8 cellular contexts compared by ENCODE assay signal in genomic region chr15:39969871-39970270, GRCh38. TPM values are rescaled to one million over a fixed set of nuclear protein-coding genes. Genes with fewer than 3 reads are reported as not detected.
DNase-seq lines count a peak whose midpoint lies in the region; ATAC-seq, FAIRE-seq and TF ChIP-seq lines count a peak whose summit lies in the region.

No MANE protein-coding gene starts in this region.

- H3K36me3 Mint-ChIP-seq in astrocyte (ENCODE audit: low read depth, unreplicated experiment) (peaks cover 26% of the 10 kb centered on the region), endothelial cell (ENCODE audit: low read depth, unreplicated experiment) (peaks cover 11% of the 10 kb centered on the region), T-cell (peaks cover 58% of the 10 kb centered on the region)

- peak overlapping the region; percentile 49 for H3K4me2 ChIP-seq in GM23248 (ENCODE audit: unreplicated experiment)
- H3K4me2 ChIP-seq in astrocyte (ENCODE audit: low read length) = no peak overlapping the region

- TF ChIP-seq CTCF in astrocyte (IDR thresholded peaks at IDR 0.05; ENCODE audit: insufficient read depth, low read depth, low read length) (no peak), kidney epithelial cell (IDR thresholded peaks at IDR 0.05; ENCODE audit: insufficient read depth, low read length, poor library complexity, severe bottlenecking) (no peak), endothelial cell (IDR thresholded peaks at IDR 0.05; ENCODE audit: unreplicated experiment) (no peak)

- 7 to 20% methylated on average over 2 of the region's 2 CpGs for WGBS in GM23248 (ENCODE audit: low coverage in 1 of 2, low lambda C conversion rate in 2 of 2, missing lambda C conversion rate in 2 of 2), 2 experiments

- no peaks in the 10 kb centered on the region for H3K27me3 ChIP-seq in GM23248 (replicated peaks; ENCODE audit: insufficient read depth)
- no peaks in the 10 kb centered on the region for H3K27me3 ChIP-seq in astrocyte (ENCODE audit: insufficient read depth, low read length)
- no peaks in the 10 kb centered on the region for H3K27me3 ChIP-seq in kidney epithelial cell (ENCODE audit: control insufficient read depth, insufficient read depth, low read length)

- H3K27me3 Mint-ChIP-seq in astrocyte (ENCODE audit: low read depth, unreplicated experiment) (no peaks in the 10 kb centered on the region), endothelial cell (ENCODE audit: unreplicated experiment) (peaks cover 2% of the 10 kb centered on the region), T-cell (no peaks in the 10 kb centered on the region)

- peaks cover 8% of the 10 kb centered on the region for H3K4me1 Mint-ChIP-seq in astrocyte (ENCODE audit: low read depth, unreplicated experiment)
- no peaks in the 10 kb centered on the region for H3K4me1 Mint-ChIP-seq in endothelial cell (ENCODE audit: unreplicated experiment)
- peaks cover 0 to 2% (median 0%) of the 10 kb centered on the region in 3 donors for H3K4me1 Mint-ChIP-seq in T-cell

- H3K9me3 Mint-ChIP-seq in astrocyte (ENCODE audit: unreplicated experiment) = no peaks in the 10 kb centered on the region
- H3K9me3 Mint-ChIP-seq in endothelial cell (ENCODE audit: unreplicated experiment) = no peaks in the 10 kb centered on the region
- H3K9me3 Mint-ChIP-seq in T-cell = no peaks in the 10 kb centered on the region

- peaks cover 17% of the 10 kb centered on the region for H3F3A ChIP-seq in GM23248 (ENCODE audit: insufficient read depth)

- H3K4me1 ChIP-seq in GM23248 (ENCODE audit: insufficient read depth) = peaks cover 9% of the 10 kb centered on the region
- peaks cover 7% of the 10 kb centered on the region for H3K4me1 ChIP-seq in astrocyte (ENCODE audit: insufficient read depth, low read length)

- in situ Hi-C loops in GM23248 (cut with MboI) = no loop called here

- FAIRE-seq in astrocyte (lab: Jason Lieb, UNC) = no peak

- no peaks in the 10 kb centered on the region for H3K9me2 ChIP-seq in GM23248 (ENCODE audit: insufficient read depth)

- H4K20me1 ChIP-seq in GM23248 (ENCODE audit: insufficient read depth) (peaks cover 3% of the 10 kb centered on the region; the same call in 1 of the 2 replicates), astrocyte (ENCODE audit: insufficient read depth, low read length) (peaks cover 25% of the 10 kb centered on the region)

- DNase-seq in A172 (ENCODE audit: low spot score) (peak; percentile 85), GM23248 (peak; percentile 79), astrocyte (ENCODE audit: low read depth) (peak; percentile 68), kidney epithelial cell (ENCODE audit: low read depth) (peak; percentile 34), DMS53 (lab: John Stamatoyannopoulos, UW) (no peak), NCI-H2171 treated with DMSO at 0.1 percent for 48 hours (lab: John Stamatoyannopoulos, UW) (no peak), endothelial cell (ENCODE audit: low spot score) (no peak), T-cell (no peak)

- H3K9me3 ChIP-seq in GM23248 (ENCODE audit: low read depth) = no peaks in the 10 kb centered on the region
- H3K9me3 ChIP-seq in astrocyte (ENCODE audit: insufficient read depth, low read depth, low read length) = no peaks in the 10 kb centered on the region

- H3K9ac ChIP-seq in GM23248 (no peak overlapping the region), astrocyte (ENCODE audit: low read length) (no peak overlapping the region)

- H2AFZ ChIP-seq in GM23248 (no peak overlapping the region), astrocyte (ENCODE audit: low read depth, low read length) (no peak overlapping the region)

- peaks cover 20% of the 10 kb centered on the region for H3K79me2 ChIP-seq in GM23248 (ENCODE audit: insufficient read depth)
- peaks cover 23% of the 10 kb centered on the region for H3K79me2 ChIP-seq in astrocyte (ENCODE audit: insufficient read depth, low read length)

- H3K4me3 ChIP-seq in GM23248 (no peak overlapping the region), astrocyte (ENCODE audit: insufficient read depth, low read depth, low read length) (no peak overlapping the region), kidney epithelial cell (ENCODE audit: low read depth, low read length) (no peak overlapping the region)

- H3K27ac ChIP-seq in GM23248 (peak overlapping the region; percentile 22), astrocyte (ENCODE audit: low read depth, low read length) (peak overlapping the region; percentile 17)

- H3K36me3 ChIP-seq in GM23248 (ENCODE audit: low read depth) = peaks cover 43% of the 10 kb centered on the region
- peaks cover 47% of the 10 kb centered on the region for H3K36me3 ChIP-seq in astrocyte (ENCODE audit: insufficient read depth, low read length)
- peaks cover 2% of the 10 kb centered on the region for H3K36me3 ChIP-seq in kidney epithelial cell (ENCODE audit: control insufficient read depth, insufficient read depth, low read length)

- CTCF ChIA-PET in T-cell (lab: Charles Lee) = no interaction called here

- no peak for ATAC-seq in T-cell (replicated peaks in 1 of 4)

- H3K27ac Mint-ChIP-seq in astrocyte (ENCODE audit: unreplicated experiment) = no peak overlapping the region
- no peak overlapping the region for H3K27ac Mint-ChIP-seq in endothelial cell (ENCODE audit: unreplicated experiment)
- H3K27ac Mint-ChIP-seq in T-cell = no peak overlapping the region

- H3K4me3 Mint-ChIP-seq in astrocyte (ENCODE audit: unreplicated experiment) (no peak overlapping the region), endothelial cell (ENCODE audit: unreplicated experiment) (no peak overlapping the region), T-cell (no peak overlapping the region)

- POLR2A ChIA-PET in T-cell (lab: Charles Lee) = interaction anchor here in 1 of 2 donors (0.7 kb wide), 1 partner anchor 532 kb away, joined by 4 read pairs; no protein-coding TSS in a partner anchor

RNA-seq across cellular contexts. Expression of gene EIF2AK4, which starts 36.0 kb away (rescaled TPM):
- total RNA-seq in A172 (2014; rRNA removed; shearing (Covaris generic)) = 67.9 and 91.4 TPM in 2 replicates
- total RNA-seq in GM23248 (2014; rRNA removed; shearing (Covaris generic)) = 54.6 and 74.1 TPM in 2 replicates
- 79.3 and 79.8 TPM in 2 replicates for polyA plus RNA-seq in GM23248 (2016; fragmentation: Nextera tagmentation; extraction: Ambion mirVana)
- total RNA-seq in astrocyte (80.3 and 91.1 TPM in 2 replicates), kidney epithelial cell (60.6 and 72.6 TPM in 2 replicates), endothelial cell (ENCODE audit: unreplicated experiment) (42.0 TPM), T-cell (10 to 100 TPM; 12.1 to 17.3 (median 14.5) TPM)

RNA-seq across cellular contexts. Expression of gene GPR176, which starts 49.8 kb away (rescaled TPM):
- 60.0 and 65.6 TPM in 2 replicates for total RNA-seq in A172 (2014; rRNA removed; shearing (Covaris generic))
- total RNA-seq in GM23248 (2014; rRNA removed; shearing (Covaris generic)) = 254 and 307 TPM in 2 replicates
- 156 and 161 TPM in 2 replicates for polyA plus RNA-seq in GM23248 (2016; fragmentation: Nextera tagmentation; extraction: Ambion mirVana)
- total RNA-seq in astrocyte (33.5 and 35.4 TPM in 2 replicates), kidney epithelial cell (52.0 and 55.9 TPM in 2 replicates), endothelial cell (ENCODE audit: unreplicated experiment) (2.4 TPM), T-cell (under 1 TPM in 2 of 5 donors, not detected in 3; 0.15 to 0.30 TPM)

Comparison
In these comparisons a context has a peak if more than half of its experiments do, and no peak if none do; other contexts are left out.
1. DNase-seq: peak in A172 (single experiment), GM23248 (single experiment), astrocyte (single experiment) and kidney epithelial cell (single experiment); none in DMS53 (single experiment), NCI-H2171 treated with DMSO at 0.1 percent for 48 hours (single experiment), endothelial cell (single experiment) and T-cell (0 of 34).
2. RNA of gene GPR176, which starts 49.8 kb away (total RNA-seq): 254 to 307 TPM in GM23248, 60.0 to 65.6 TPM in A172, 52.0 to 55.9 TPM in kidney epithelial cell and 33.5 to 35.4 TPM in astrocyte; 2.4 TPM in endothelial cell (single experiment) and 0.15 to 0.30 TPM in T-cell; every median in the first group is over 10 times any median in the second.